ENCODE assay signal across 8 cellular contexts in the genomic region with DNA sequence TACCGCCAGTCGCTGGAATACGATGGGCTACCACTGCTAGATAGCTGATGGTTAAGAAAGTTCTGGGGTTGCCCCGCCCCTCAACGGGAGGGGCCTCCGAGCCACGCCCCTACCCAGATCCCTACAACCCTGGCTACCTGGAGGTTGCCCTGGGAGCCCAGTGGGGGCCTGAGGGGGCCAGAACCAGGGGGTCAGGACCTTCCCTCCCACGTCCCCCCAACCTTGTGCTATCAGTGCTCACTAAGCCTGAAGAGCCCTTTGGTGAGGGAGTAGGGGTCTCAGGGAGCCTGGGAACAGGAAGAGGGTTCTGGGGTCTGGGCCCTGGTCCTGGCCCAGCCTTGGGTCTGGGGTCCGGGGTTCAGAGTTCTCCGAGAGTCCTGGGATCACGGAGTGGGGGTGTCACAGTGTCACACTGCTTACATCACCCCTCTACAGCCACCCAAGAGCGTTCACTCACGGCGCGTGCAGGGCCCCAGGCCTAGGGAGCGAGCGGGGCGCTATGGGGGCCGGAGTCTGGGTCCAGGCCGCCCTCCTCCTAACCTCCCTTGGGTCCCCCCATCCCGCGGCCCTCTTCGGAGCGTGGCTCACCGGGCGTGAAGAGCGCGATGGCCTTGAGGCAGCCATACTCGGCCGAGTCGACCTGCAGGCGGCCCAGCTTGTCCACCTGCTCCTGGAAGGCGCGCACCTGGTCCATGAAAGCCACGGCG. TPM values are rescaled to one million over a fixed set of nuclear protein-coding genes. Genes with fewer than 3 reads are reported as not detected.
DNase-seq lines count a peak whose midpoint lies in the region; ATAC-seq and TF ChIP-seq lines count a peak whose summit lies in the region.

No MANE protein-coding gene starts in this region.

- H3K9me3 Mint-ChIP-seq in glutamatergic neuron (ENCODE audit: unreplicated experiment), result peaks cover 9% of the 10 kb centered on the region

- no peak overlapping the region for H3K27ac Mint-ChIP-seq in glutamatergic neuron (ENCODE audit: unreplicated experiment)

- no peaks in the 10 kb centered on the region for H3K36me3 Mint-ChIP-seq in glutamatergic neuron (ENCODE audit: unreplicated experiment)

- peak overlapping the region; percentile 63 for H3K4me3 Mint-ChIP-seq in glutamatergic neuron (ENCODE audit: unreplicated experiment)

- H3K27me3 Mint-ChIP-seq in glutamatergic neuron (ENCODE audit: unreplicated experiment), result peaks cover 6% of the 10 kb centered on the region

- peak overlapping the region; percentile 64 for H3K27ac ChIP-seq in rectal smooth muscle tissue (ENCODE audit: low read depth, low read length)

- H3K36me3 ChIP-seq in rectal smooth muscle tissue (ENCODE audit: control insufficient read depth, insufficient read depth, low read length), result peaks cover 20% of the 10 kb centered on the region

- DNase-seq in DMS 273 (lab: John Stamatoyannopoulos, UW; ENCODE audit: unreplicated experiment) (peak; percentile 25), DMS 273 treated with DMSO at 0.1 percent for 48 hours (lab: John Stamatoyannopoulos, UW) (no peak), glutamatergic neuron (no peak)
- DNase-seq in activated effector memory CD4-positive, alpha-beta T cell treated with anti-CD3 and anti-CD28 coated beads, Interleukin-2, amount 50 U/mL, for 16 hours, result peak; percentile 85

- peak; percentile 25 for ATAC-seq in HG03159 (IDR thresholded peaks at IDR 0.05; ENCODE audit: unreplicated experiment)
- no peak for ATAC-seq in GM18520 (IDR thresholded peaks at IDR 0.05; ENCODE audit: unreplicated experiment)

- H3K4me3 ChIP-seq in rectal smooth muscle tissue (ENCODE audit: low read length), result peak overlapping the region; percentile 61

- TF ChIP-seq CTCF in glutamatergic neuron (IDR thresholded peaks at IDR 0.05; ENCODE audit: partially characterized antibody, unreplicated experiment), result no peak

- peaks cover 3% of the 10 kb centered on the region for H3K4me1 Mint-ChIP-seq in glutamatergic neuron (ENCODE audit: low read depth, unreplicated experiment)

- H3K27me3 ChIP-seq in rectal smooth muscle tissue (ENCODE audit: control insufficient read depth, insufficient read depth, low read length), result no peaks in the 10 kb centered on the region

- H3K4me1 ChIP-seq in rectal smooth muscle tissue (ENCODE audit: control insufficient read depth, insufficient read depth, low read length), result peaks cover 6% of the 10 kb centered on the region

- H3K9ac ChIP-seq in rectal smooth muscle tissue (ENCODE audit: low read length), result peak overlapping the region; percentile 4

TF ChIP-seq in PFSK-1, 5 proteins besides CTCF, POLR2A, EP300 and RAD21:
- TF ChIP-seq POLR2AphosphoS5 (IDR thresholded peaks at IDR 0.05; ENCODE audit: low read depth, low read length) (peak; percentile 70; the same call in 1 of the 2 replicates), TAF1 (IDR thresholded peaks at IDR 0.05; ENCODE audit: borderline replicate concordance, insufficient read depth, low read length) (0 out of 2 replicates have a peak, but pooled peaks have one; percentile 50)
- TF ChIP-seq, protein P1, sequence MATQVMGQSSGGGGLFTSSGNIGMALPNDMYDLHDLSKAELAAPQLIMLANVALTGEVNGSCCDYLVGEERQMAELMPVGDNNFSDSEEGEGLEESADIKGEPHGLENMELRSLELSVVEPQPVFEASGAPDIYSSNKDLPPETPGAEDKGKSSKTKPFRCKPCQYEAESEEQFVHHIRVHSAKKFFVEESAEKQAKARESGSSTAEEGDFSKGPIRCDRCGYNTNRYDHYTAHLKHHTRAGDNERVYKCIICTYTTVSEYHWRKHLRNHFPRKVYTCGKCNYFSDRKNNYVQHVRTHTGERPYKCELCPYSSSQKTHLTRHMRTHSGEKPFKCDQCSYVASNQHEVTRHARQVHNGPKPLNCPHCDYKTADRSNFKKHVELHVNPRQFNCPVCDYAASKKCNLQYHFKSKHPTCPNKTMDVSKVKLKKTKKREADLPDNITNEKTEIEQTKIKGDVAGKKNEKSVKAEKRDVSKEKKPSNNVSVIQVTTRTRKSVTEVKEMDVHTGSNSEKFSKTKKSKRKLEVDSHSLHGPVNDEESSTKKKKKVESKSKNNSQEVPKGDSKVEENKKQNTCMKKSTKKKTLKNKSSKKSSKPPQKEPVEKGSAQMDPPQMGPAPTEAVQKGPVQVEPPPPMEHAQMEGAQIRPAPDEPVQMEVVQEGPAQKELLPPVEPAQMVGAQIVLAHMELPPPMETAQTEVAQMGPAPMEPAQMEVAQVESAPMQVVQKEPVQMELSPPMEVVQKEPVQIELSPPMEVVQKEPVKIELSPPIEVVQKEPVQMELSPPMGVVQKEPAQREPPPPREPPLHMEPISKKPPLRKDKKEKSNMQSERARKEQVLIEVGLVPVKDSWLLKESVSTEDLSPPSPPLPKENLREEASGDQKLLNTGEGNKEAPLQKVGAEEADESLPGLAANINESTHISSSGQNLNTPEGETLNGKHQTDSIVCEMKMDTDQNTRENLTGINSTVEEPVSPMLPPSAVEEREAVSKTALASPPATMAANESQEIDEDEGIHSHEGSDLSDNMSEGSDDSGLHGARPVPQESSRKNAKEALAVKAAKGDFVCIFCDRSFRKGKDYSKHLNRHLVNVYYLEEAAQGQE (IDR thresholded peaks at IDR 0.05; ENCODE audit: insufficient read depth in 1 of 2, low read depth in 2 of 2, low read length in 2 of 2), result no peak

RNA-seq across cellular contexts. Expression of a gene that starts 9.0 kb away (rescaled TPM):
- 21.1 TPM for polyA plus RNA-seq in PFSK-1 (2012; ENCODE audit: insufficient read length, low read depth)
- 23.4 TPM for total RNA-seq in glutamatergic neuron (ENCODE audit: unreplicated experiment)

RNA-seq across cellular contexts. Expression of a gene that starts 10.7 kb away (rescaled TPM):
- polyA plus RNA-seq in PFSK-1 (2012; ENCODE audit: insufficient read length, low read depth), result 129 TPM
- 109 TPM for total RNA-seq in glutamatergic neuron (ENCODE audit: unreplicated experiment)

RNA-seq across cellular contexts. Expression of a gene that starts 19.9 kb away (rescaled TPM):
- 60.3 TPM for polyA plus RNA-seq in PFSK-1 (2012; ENCODE audit: insufficient read length, low read depth)
- total RNA-seq in glutamatergic neuron (ENCODE audit: unreplicated experiment), result 14.9 TPM

RNA-seq across cellular contexts. Expression of a gene that starts 29.5 kb away (rescaled TPM):
- polyA plus RNA-seq in PFSK-1 (2012; ENCODE audit: insufficient read length, low read depth), result 0.93 TPM
- total RNA-seq in glutamatergic neuron (ENCODE audit: unreplicated experiment), result not detected

RNA-seq across cellular contexts. Expression of a gene that starts 32.2 kb away (rescaled TPM):
- polyA plus RNA-seq in PFSK-1 (2012; ENCODE audit: insufficient read length, low read depth), result 113 TPM
- total RNA-seq in glutamatergic neuron (ENCODE audit: unreplicated experiment), result 85.7 TPM

Comparison
In these comparisons a context has a peak if more than half of its experiments do, and no peak if none do; other contexts are left out.
1. DNase-seq: peak in DMS 273 (single experiment) and activated effector memory CD4-positive, alpha-beta T cell treated with anti-CD3 and anti-CD28 coated beads, Interleukin-2, amount 50 U/mL, for 16 hours (single experiment); none in DMS 273 treated with DMSO at 0.1 percent for 48 hours (single experiment) and glutamatergic neuron (single experiment).